ENCODE assay signal across 8 cellular contexts in genomic region chr22:44182591-44183588, GRCh38. TPM values are rescaled to one million over a fixed set of nuclear protein-coding genes. Genes with fewer than 3 reads are reported as not detected.
A peak's percentile ranks its signal among the peaks of the same experiment; 100 is the strongest.
DNase-seq lines count a peak whose midpoint lies in the region; ATAC-seq and TF ChIP-seq lines count a peak whose summit lies in the region.

No MANE protein-coding gene starts in this region.

- no peaks in the 10 kb centered on the region for H3K9me3 ChIP-seq in right cardiac atrium (ENCODE audit: control insufficient read depth, low read length)
- no peaks in the 10 kb centered on the region for H3K9me3 ChIP-seq in stomach

- H3K4me1 ChIP-seq in right cardiac atrium (ENCODE audit: control insufficient read depth, insufficient read depth, low read length) (no peaks in the 10 kb centered on the region), stomach (no peaks in the 10 kb centered on the region)

- intact Hi-C loops in right cardiac atrium (cut with DNase I): no loop called here
- intact Hi-C loops in stomach (cut with DNase I; ENCODE audit: low total_unique reads): no loop called here

- H3K27me3 ChIP-seq in right cardiac atrium (ENCODE audit: control insufficient read depth, insufficient read depth) (no peaks in the 10 kb centered on the region), stomach (peaks cover 0 to 32% (median 8%) of the 10 kb centered on the region in 3 donors)

- no peak overlapping the region for H3K27ac ChIP-seq in right cardiac atrium (ENCODE audit: low read length)
- peak overlapping the region in 4 of 5 donors; percentile 60 to 87 (median 72) for H3K27ac ChIP-seq in stomach

- H3K4me3 ChIP-seq in right cardiac atrium (ENCODE audit: low read length) (no peak overlapping the region), stomach (peak overlapping the region; percentile 29 to 45 (median 40))

- peaks cover 0 to 8% (median 4%) of the 10 kb centered on the region in 4 donors for H3K36me3 ChIP-seq in stomach

- no peak for TF ChIP-seq EP300 in stomach (IDR thresholded peaks at IDR 0.05)

- ATAC-seq in HG02610 (IDR thresholded peaks at IDR 0.05; ENCODE audit: unreplicated experiment): peak; percentile 34
- ATAC-seq in right cardiac atrium: peak; percentile 61
- no peak for ATAC-seq in GM18517 (IDR thresholded peaks at IDR 0.05; ENCODE audit: unreplicated experiment)

- peak; percentile 78 for DNase-seq in activated CD8-positive, alpha-beta memory T cell treated with anti-CD3 and anti-CD28 coated beads for 24 hours
- DNase-seq in right cardiac atrium: peak; percentile 56 to 84 (median 81)
- DNase-seq in stomach: peak; percentile 57
- DNase-seq in cerebellar cortex (ENCODE audit: low spot score): no peak
- DNase-seq in NCI-H510A treated with DMSO at 0.1 percent for 48 hours (lab: John Stamatoyannopoulos, UW): no peak
- no peak for DNase-seq in SW 1271 (lab: John Stamatoyannopoulos, UW)

- no peak for TF ChIP-seq CTCF in stomach (IDR thresholded peaks at IDR 0.05)

- TF ChIP-seq POLR2A in stomach (IDR thresholded peaks at IDR 0.05): no peak

- WGBS in right cardiac atrium: 72% methylated on average over 25 of the region's 25 CpGs
- WGBS in stomach, 5 donors: 60 to 78% (median 72%) methylated on average over 21 to 25 of the region's 25 CpGs

RNA-seq across cellular contexts. Expression of gene PARVG, which starts 2.2 kb away (rescaled TPM):
- total RNA-seq in right cardiac atrium (1 to 10 TPM; 3.1 to 6.4 (median 5.5) TPM), stomach (10 to 100 TPM; 12.3 to 78.2 (median 51.9) TPM)
- polyA plus RNA-seq in right cardiac atrium (4.3 TPM), stomach (1 to 10 TPM; 5.7 to 7.3 (median 5.9) TPM)

Comparison
In these comparisons a context has a peak if more than half of its experiments do, and no peak if none do; other contexts are left out.
1. DNase-seq: peak in activated CD8-positive, alpha-beta memory T cell treated with anti-CD3 and anti-CD28 coated beads for 24 hours (single experiment), right cardiac atrium (3 of 3) and stomach (single experiment); none in cerebellar cortex (single experiment), NCI-H510A treated with DMSO at 0.1 percent for 48 hours (single experiment) and SW 1271 (0 of 2).